ENCODE assay signal across 9 cellular contexts in genomic region chr12:58915634-58916033, GRCh38. TPM values are rescaled to one million over a fixed set of nuclear protein-coding genes. Genes with fewer than 3 reads are reported as not detected.
DNase-seq lines count a peak whose midpoint lies in the region; ATAC-seq, FAIRE-seq and TF ChIP-seq lines count a peak whose summit lies in the region.
"Had no signal": no experiment of that assay in that cellular context is flagged by ENCODE, and none has a peak within 500 bp of the region (broad histone marks: within the 10 kb centered on the region; RNA-seq: fewer than 3 reads in every experiment).

No MANE protein-coding gene starts in this region.

- FAIRE-seq in GM12891 (lab: Jason Lieb, UNC): no peak

- no peak overlapping the region for H3K4me3 Mint-ChIP-seq in activated CD8-positive, alpha-beta memory T cell treated with anti-CD3 and anti-CD28 coated beads, Interleukin-2, amount 10 ng/mL, durations not matched to agents 7 days and 5 days

- peaks cover 28% of the 10 kb centered on the region for H3K27me3 Mint-ChIP-seq in activated CD8-positive, alpha-beta memory T cell treated with anti-CD3 and anti-CD28 coated beads, Interleukin-2, amount 10 ng/mL, durations not matched to agents 7 days and 5 days

- H3K27me3 ChIP-seq in MG63 (no peaks in the 10 kb centered on the region), brain microvascular endothelial cell (replicated peaks) (no peaks in the 10 kb centered on the region), tibial artery (no peaks in the 10 kb centered on the region)

- TF ChIP-seq CTCF in brain microvascular endothelial cell (IDR thresholded peaks at IDR 0.05; ENCODE audit: low read depth, low read length, missing control alignments) (no peak), tibial artery (IDR thresholded peaks at IDR 0.05) (no peak)

- no peak for ATAC-seq in activated CD8-positive, alpha-beta memory T cell treated with anti-CD3 and anti-CD28 coated beads, Interleukin-2, amount 10 ng/mL, durations not matched to agents 7 days and 5 days
- no peak for ATAC-seq in HG03378 (IDR thresholded peaks at IDR 0.05; ENCODE audit: unreplicated experiment)

- H3K36me3 Mint-ChIP-seq in activated CD8-positive, alpha-beta memory T cell treated with anti-CD3 and anti-CD28 coated beads, Interleukin-2, amount 10 ng/mL, durations not matched to agents 7 days and 5 days: no peaks in the 10 kb centered on the region

- intact Hi-C loops in tibial artery (cut with DNase I; ENCODE audit: low total_unique reads): loop anchor here (5.0 kb wide), 2 partner anchors 33 to 378 kb away; no protein-coding TSS in a partner anchor

- H3K4me1 ChIP-seq in tibial artery: peaks cover 0 to 53% (median 12%) of the 10 kb centered on the region in 4 donors

- H3K9me3 Mint-ChIP-seq in activated CD8-positive, alpha-beta memory T cell treated with anti-CD3 and anti-CD28 coated beads, Interleukin-2, amount 10 ng/mL, durations not matched to agents 7 days and 5 days (ENCODE audit: low read depth): peaks cover 2% of the 10 kb centered on the region

- DNase-seq in MG63: peak; percentile 73
- peak; percentile 37 for DNase-seq in brain microvascular endothelial cell
- peak; percentile 52 for DNase-seq in kidney tubule cell (ENCODE audit: low spot score)
- DNase-seq in tibial artery: peak in 1 of 2 donors; percentile 70
- no peak for DNase-seq in GM12891 (ENCODE audit: insufficient read length, low spot score)
- no peak for DNase-seq in activated CD8-positive, alpha-beta memory T cell treated with anti-CD3 and anti-CD28 coated beads, Interleukin-2, amount 10 ng/mL, durations not matched to agents 7 days and 5 days
- no peak for DNase-seq in NK-92 (lab: John Stamatoyannopoulos, UW; ENCODE audit: unreplicated experiment)

- H3K27ac ChIP-seq in brain microvascular endothelial cell (no peak overlapping the region), tibial artery (peak overlapping the region; percentile 97 to 98)

- CTCF ChIA-PET in activated CD8-positive, alpha-beta memory T cell treated with anti-CD3 and anti-CD28 coated beads, Interleukin-2, amount 10 ng/mL, durations not matched to agents 7 days and 5 days (lab: Charles Lee): no interaction called here

- no peak for TF ChIP-seq POLR2A in GM12891 (IDR thresholded peaks at IDR 0.05; ENCODE audit: low read depth, low read length)

- peaks cover 30% of the 10 kb centered on the region for H3K36me3 ChIP-seq in MG63
- peaks cover 19% of the 10 kb centered on the region for H3K36me3 ChIP-seq in brain microvascular endothelial cell (replicated peaks)
- H3K36me3 ChIP-seq in tibial artery: peaks cover 19 to 23% (median 21%) of the 10 kb centered on the region in 3 donors

- H3K27ac Mint-ChIP-seq in activated CD8-positive, alpha-beta memory T cell treated with anti-CD3 and anti-CD28 coated beads, Interleukin-2, amount 10 ng/mL, durations not matched to agents 7 days and 5 days: no peak overlapping the region

- peaks cover 3% of the 10 kb centered on the region for H3K4me1 Mint-ChIP-seq in activated CD8-positive, alpha-beta memory T cell treated with anti-CD3 and anti-CD28 coated beads, Interleukin-2, amount 10 ng/mL, durations not matched to agents 7 days and 5 days

- in situ Hi-C loops in brain microvascular endothelial cell (cut with HindIII; ENCODE audit: low pct_ligation_motif_present, low sequenced_read_pairs): no loop called here

- H3K9me3 ChIP-seq in MG63 (no peaks in the 10 kb centered on the region), tibial artery (no peaks in the 10 kb centered on the region)

- H3K4me3 ChIP-seq in MG63: peak overlapping the region; percentile 81
- H3K4me3 ChIP-seq in brain microvascular endothelial cell (ENCODE audit: low read depth, low read length): peak overlapping the region; percentile 22
- peak overlapping the region; percentile 17 to 24 for H3K4me3 ChIP-seq in tibial artery

TF ChIP-seq in GM12891, 5 proteins besides CTCF, POLR2A, EP300 and RAD21:
- no peak for TF ChIP-seq POLR2AphosphoS5 (IDR thresholded peaks at IDR 0.05; ENCODE audit: low read depth, low read length)
- no peak for TF ChIP-seq PAX5 (IDR thresholded peaks at IDR 0.05; ENCODE audit: insufficient read depth, low read length, severe bottlenecking)
- no peak for TF ChIP-seq TAF1 (IDR thresholded peaks at IDR 0.05; ENCODE audit: low read depth, low read length)
- no peak for TF ChIP-seq POU2F2 (IDR thresholded peaks at IDR 0.05; ENCODE audit: low read depth, low read length)
- TF ChIP-seq SPI1 (IDR thresholded peaks at IDR 0.05; ENCODE audit: low read depth, low read length): no peak

RNA-seq across cellular contexts. Expression of gene LRIG3, which starts 4.7 kb away (rescaled TPM):
- 20.9 and 28.5 TPM in 2 replicates for total RNA-seq in MG63 (2014; rRNA removed; shearing (Covaris generic); ENCODE audit: low replicate concordance)
- polyA plus RNA-seq in GM12891 (2012; ENCODE audit: low read depth, missing spikeins): 2.3 TPM
- under 1 TPM in 1 of 2 experiments, not detected in 1; 0.30 TPM for total RNA-seq in activated CD8-positive, alpha-beta memory T cell treated with anti-CD3 and anti-CD28 coated beads, Interleukin-2, amount 10 ng/mL, durations not matched to agents 7 days and 5 days
- total RNA-seq: activated CD8-positive, alpha-beta memory T cell treated with anti-CD3 and anti-CD28 coated beads for 36 hours had no signal

Comparison
In these comparisons a context has a peak if more than half of its experiments do, and no peak if none do; other contexts are left out.
1. DNase-seq: peak in MG63 (single experiment), brain microvascular endothelial cell (single experiment) and kidney tubule cell (single experiment); none in GM12891 (single experiment), activated CD8-positive, alpha-beta memory T cell treated with anti-CD3 and anti-CD28 coated beads, Interleukin-2, amount 10 ng/mL, durations not matched to agents 7 days and 5 days (single experiment) and NK-92 (single experiment).
2. H3K4me3 ChIP-seq: peak in every context shown above with its lines; median percentile 81 in MG63; 22 in brain microvascular endothelial cell; 20 in tibial artery.
3. RNA of gene LRIG3, which starts 4.7 kb away (total RNA-seq): 20.9 to 28.5 TPM in MG63; 0.30 TPM in activated CD8-positive, alpha-beta memory T cell treated with anti-CD3 and anti-CD28 coated beads, Interleukin-2, amount 10 ng/mL, durations not matched to agents 7 days and 5 days; every median in the first group is over 10 times any median in the second.